ENCODE assay signal across 8 cellular contexts in the genomic region with DNA sequence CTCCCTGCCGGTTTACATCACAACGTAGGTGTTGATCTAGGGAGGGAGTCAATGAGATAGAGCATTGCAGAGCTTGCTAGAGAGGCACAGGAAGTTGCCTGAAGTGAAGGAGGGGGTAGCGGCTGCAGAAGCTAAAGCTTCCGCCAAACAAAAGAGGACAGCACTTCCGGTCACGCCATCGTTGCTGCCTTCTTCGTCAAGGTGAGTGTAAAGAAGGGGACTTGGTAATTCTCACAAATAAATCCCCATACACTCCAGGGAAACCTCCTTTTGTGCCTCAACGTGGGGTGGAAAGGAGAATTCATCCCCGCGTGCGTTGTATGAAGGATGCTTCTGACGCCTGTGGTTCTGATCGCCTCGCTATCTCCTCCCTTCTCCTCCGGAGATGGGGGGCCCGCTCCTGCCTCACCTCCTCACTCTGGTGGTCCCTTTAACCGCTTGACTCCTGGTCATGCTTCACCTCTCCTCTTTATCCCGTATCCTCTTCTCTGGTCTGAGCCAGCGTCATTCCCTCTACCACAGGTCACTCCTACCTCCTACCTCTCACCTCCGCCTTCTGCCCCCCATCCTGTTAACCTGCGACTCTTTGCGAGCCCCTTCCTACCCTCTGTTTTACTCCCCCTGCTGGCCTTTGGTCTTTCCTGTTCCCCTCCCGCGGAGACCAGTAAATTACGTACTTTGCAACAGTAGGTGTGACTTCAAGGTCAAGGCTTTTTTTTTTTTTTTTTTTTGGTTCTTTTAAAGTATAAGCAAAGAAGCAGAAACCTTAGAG. TPM values are rescaled to one million over a fixed set of nuclear protein-coding genes. Genes with fewer than 3 reads are reported as not detected.
DNase-seq lines count a peak whose midpoint lies in the region; ATAC-seq and TF ChIP-seq lines count a peak whose summit lies in the region.

No MANE protein-coding gene starts in this region.

- TF ChIP-seq CTCF in lower leg skin (IDR thresholded peaks at IDR 0.05) = no peak

- WGBS in lower leg skin, 2 donors = 0 to 22% methylated on average over 22 to 26 of the region's 26 CpGs

- H3K4me3 ChIP-seq in lower leg skin (ENCODE audit: low read depth, poor library complexity, severe bottlenecking) = peak overlapping the region; percentile 40

- ATAC-seq in GM18505 (IDR thresholded peaks at IDR 0.05; ENCODE audit: unreplicated experiment) (peak; percentile 92), HG02938 (IDR thresholded peaks at IDR 0.05; ENCODE audit: unreplicated experiment) (peak; percentile 93)

- peak; percentile 59 for TF ChIP-seq POLR2A in GM18505 (IDR thresholded peaks at IDR 0.05; ENCODE audit: borderline replicate concordance, extremely low read depth, insufficient read depth, insufficient read length)
- no peak for TF ChIP-seq POLR2A in lower leg skin (IDR thresholded peaks at IDR 0.05)

- peak; percentile 53 for DNase-seq in NCI-H2196 (lab: John Stamatoyannopoulos, UW; ENCODE audit: unreplicated experiment)
- peak; percentile 51 to 53 for DNase-seq in activated CD4-positive, alpha-beta T cell treated with anti-CD3 and anti-CD28 coated beads for 4 hours
- peak; percentile 39 for DNase-seq in dedifferentiated amniotic fluid mesenchymal stem cell (ENCODE audit: extremely low spot score)
- DNase-seq in lower leg skin (ENCODE audit: low spot score in 2 of 2) = peak in 1 of 2 donors; percentile 14
- DNase-seq in stimulated activated CD4-positive, alpha-beta T cell treated with anti-CD3 and anti-CD28 coated beads, TNF-alpha, amount 100 ng/mL, for 1 hour (ENCODE audit: low read depth in 3 of 3, low spot score in 1 of 3) = peak; percentile 3 to 10 (median 9)
- no peak for DNase-seq in GM19240 (ENCODE audit: insufficient read length, low spot score)

- intact Hi-C loops in lower leg skin (cut with DNase I; ENCODE audit: low total_unique reads) = no loop called here

RNA-seq across cellular contexts. Expression of gene GSPT2, which starts 59.9 kb away (rescaled TPM):
- 1 to 10 TPM; 1.3 to 2.9 (median 1.6) TPM for total RNA-seq in lower leg skin
